Comparison of ENCODE assay signal across 9 cellular contexts in the genomic region with DNA sequence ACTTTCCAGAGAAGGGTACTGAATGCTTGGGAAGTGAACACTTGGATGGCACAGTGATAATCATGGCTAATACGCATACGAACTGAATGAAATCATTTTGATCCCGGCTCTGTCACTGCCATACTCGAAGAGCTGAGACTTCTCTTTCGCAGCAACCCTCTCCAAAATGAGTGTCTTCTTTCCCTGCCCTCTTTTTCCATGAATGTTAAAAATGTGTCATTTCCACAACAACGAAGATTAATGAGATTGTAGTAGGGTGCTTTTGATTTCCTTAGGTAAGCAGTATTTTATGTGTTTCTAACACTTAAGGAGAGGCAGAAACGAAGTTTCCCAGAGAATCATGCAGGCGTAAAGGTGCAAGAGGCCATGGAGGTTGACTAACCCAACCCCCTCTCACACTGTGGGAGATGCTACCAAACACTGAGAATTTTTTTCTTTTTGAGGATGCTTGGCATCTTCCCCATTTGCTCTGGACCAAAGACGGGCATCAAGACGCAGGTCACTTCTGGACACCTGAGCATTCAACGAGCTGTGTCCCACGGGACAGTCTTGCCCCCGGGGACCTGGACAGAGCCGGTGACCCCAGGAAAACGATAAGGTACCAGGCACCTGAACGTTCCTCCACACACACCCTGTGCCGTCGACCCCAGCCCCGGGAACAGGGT. TPM values are rescaled to one million over a fixed set of nuclear protein-coding genes. Genes with fewer than 3 reads are reported as not detected.
A peak's percentile ranks its signal among the peaks of the same experiment; 100 is the strongest.
DNase-seq lines count a peak whose midpoint lies in the region; ATAC-seq and TF ChIP-seq lines count a peak whose summit lies in the region.
"Had no signal": no experiment of that assay in that cellular context is flagged by ENCODE, and none has a peak within 500 bp of the region (broad histone marks: within the 10 kb centered on the region; RNA-seq: fewer than 3 reads in every experiment).

No MANE protein-coding gene starts in this region.

- peak overlapping the region; percentile 93 for H3K9ac ChIP-seq in trophoblast cell (ENCODE audit: low read length)

- H3K4me3 ChIP-seq in Caco-2 (ENCODE audit: low read depth, low read length) (peak overlapping the region; percentile 76), HAP-1 (peak overlapping the region; percentile 62), trophoblast cell (ENCODE audit: low read depth, low read length) (peak overlapping the region; percentile 93)

- H3K18ac ChIP-seq in trophoblast cell (ENCODE audit: low read length) = peak overlapping the region; percentile 84

- peak overlapping the region; percentile 28 for H4K12ac ChIP-seq in trophoblast cell (ENCODE audit: low read depth, low read length)

- peaks cover 9% of the 10 kb centered on the region for H3K79me1 ChIP-seq in trophoblast cell (ENCODE audit: low read length)

- no TSS peak for BruUV-seq in Caco-2 (replicated peaks; lab: Mats Ljungman, UMichigan)

- H2BK12ac ChIP-seq in trophoblast cell (ENCODE audit: low read length) = no peak overlapping the region

- peaks cover 5% of the 10 kb centered on the region; the same call in 1 of the 2 replicates for H3K4me1 ChIP-seq in Caco-2
- peaks cover 7% of the 10 kb centered on the region for H3K4me1 ChIP-seq in HAP-1
- peaks cover 0 to 2% of the 10 kb centered on the region in 2 experiments for H3K4me1 ChIP-seq in trophoblast cell (ENCODE audit: control insufficient read depth in 1 of 2, insufficient read depth in 2 of 2, low read length in 2 of 2)

- H3K14ac ChIP-seq in trophoblast cell (ENCODE audit: low read length) = peak overlapping the region; percentile 90

- H2AFZ ChIP-seq in trophoblast cell (ENCODE audit: insufficient read depth, low read length, poor library complexity) = peak overlapping the region; percentile 80

- peak overlapping the region; percentile 74 for H3K4me2 ChIP-seq in trophoblast cell (ENCODE audit: low read length)

- H3K4me1 Mint-ChIP-seq in Caco-2 (ENCODE audit: low read depth, unreplicated experiment) = peaks cover 5% of the 10 kb centered on the region

- H3K4ac ChIP-seq in trophoblast cell (ENCODE audit: low read depth, low read length) = peak overlapping the region; percentile 73

- H3K27me3 Mint-ChIP-seq in Caco-2 (ENCODE audit: insufficient read depth, unreplicated experiment) = no peaks in the 10 kb centered on the region

- in situ Hi-C loops in HAP-1 (cut with MboI; ENCODE audit: low sequenced_read_pairs) = no loop called here

- no peak for ATAC-seq in HG03097 (IDR thresholded peaks at IDR 0.05; ENCODE audit: low FRiP score, unreplicated experiment)

- peak overlapping the region; percentile 84 for H3K4me3 Mint-ChIP-seq in Caco-2 (ENCODE audit: unreplicated experiment)

- no peak overlapping the region for H3K27ac Mint-ChIP-seq in Caco-2 (ENCODE audit: unreplicated experiment)

- peak overlapping the region; percentile 95 for H4K8ac ChIP-seq in trophoblast cell (ENCODE audit: low read depth, low read length)

- peaks cover 5% of the 10 kb centered on the region for H3K79me2 ChIP-seq in trophoblast cell (ENCODE audit: control insufficient read depth, insufficient read depth, low read length, poor library complexity)

- H3K27me3 ChIP-seq in Caco-2 (replicated peaks; ENCODE audit: control insufficient read depth, insufficient read depth, low read length) (no peaks in the 10 kb centered on the region), HAP-1 (ENCODE audit: low read depth) (no peaks in the 10 kb centered on the region), trophoblast cell (ENCODE audit: insufficient read depth, low read length) (no peaks in the 10 kb centered on the region)

- peak overlapping the region; percentile 86 for H2BK5ac ChIP-seq in trophoblast cell (ENCODE audit: low read depth, low read length, poor library complexity)

- H2AK5ac ChIP-seq in trophoblast cell (ENCODE audit: low read length) = no peak overlapping the region

- peak overlapping the region; percentile 53 for H4K91ac ChIP-seq in trophoblast cell (ENCODE audit: low read depth, low read length)

- no peak overlapping the region for H2BK120ac ChIP-seq in trophoblast cell (ENCODE audit: insufficient read depth, low read length, poor library complexity)

- intact Hi-C loops in Caco-2 (cut with micrococcal nuclease; ENCODE audit: unreplicated experiment) = no loop called here

- H3K36me3 ChIP-seq in Caco-2 (ENCODE audit: control insufficient read depth, insufficient read depth, low read length) (no peaks in the 10 kb centered on the region), HAP-1 (replicated peaks) (no peaks in the 10 kb centered on the region; the same call in 1 of the 2 replicates), trophoblast cell (ENCODE audit: control insufficient read depth in 1 of 2, insufficient read depth in 2 of 2, low read length in 2 of 2) (peaks cover 0 to 2% of the 10 kb centered on the region in 2 experiments)

- DNase-seq in Caco-2 = no peak
- no peak for DNase-seq in HAP-1 (ENCODE audit: low spot score in 2 of 2)
- peak; percentile 19 for DNase-seq in SW480 (ENCODE audit: low spot score)
- peak; percentile 11 for DNase-seq in fibroblast of peridontal ligament (ENCODE audit: extremely low read depth)
- peak in 1 of 2 donors; percentile 20 for DNase-seq in trophoblast cell
- DNase-seq in NCI-H2081 treated with DMSO at 0.1 percent for 48 hours (lab: John Stamatoyannopoulos, UW) = no peak
- no peak for DNase-seq in UCSD-AML1 (lab: John Stamatoyannopoulos, UW; ENCODE audit: unreplicated experiment)

- H3K27ac ChIP-seq in trophoblast cell (ENCODE audit: low read depth, low read length) = peak overlapping the region; percentile 88

- CTCF ChIA-PET in Caco-2 (lab: Charles Lee) = no interaction called here

- WGBS in trophoblast cell (ENCODE audit: extremely low coverage, insufficient coverage, insufficient read length) = no CpG with 5 or more reads among the region's 19 CpGs

- H3K9me3 ChIP-seq in Caco-2 = no peaks in the 10 kb centered on the region
- H3K9me3 ChIP-seq in HAP-1 = no peaks in the 10 kb centered on the region
- no peaks in the 10 kb centered on the region for H3K9me3 ChIP-seq in trophoblast cell (ENCODE audit: insufficient read depth, low read depth, low read length)

- no peak for TF ChIP-seq CTCF in Caco-2 (IDR thresholded peaks at IDR 0.05; ENCODE audit: insufficient read depth in 1 of 2, low read depth in 1 of 2, low read length in 1 of 2, severe bottlenecking in 1 of 2, unreplicated experiment in 1 of 2)

- H3K9me3 Mint-ChIP-seq in Caco-2 (ENCODE audit: unreplicated experiment) = no peaks in the 10 kb centered on the region

- H3K36me3 Mint-ChIP-seq in Caco-2 (ENCODE audit: insufficient read depth, unreplicated experiment) = no peaks in the 10 kb centered on the region

- POLR2A ChIA-PET in Caco-2 (lab: Charles Lee) = interaction anchor here (0.6 kb wide), 1 partner anchor 208 kb away, joined by 3 read pairs; no protein-coding TSS in a partner anchor

- H3K23ac ChIP-seq in trophoblast cell (ENCODE audit: low read length) = no peak overlapping the region

RNA-seq across cellular contexts. Expression of a gene that starts 0.8 kb away (rescaled TPM):
- 12.7 and 13.9 TPM in 2 replicates for total RNA-seq in Caco-2 (2022)
- 22.2 and 23.0 TPM in 2 replicates for polyA plus RNA-seq in trophoblast cell (2013)

RNA-seq across cellular contexts. Expression of a gene that starts 18.6 kb away (rescaled TPM):
- not detected in 2 replicates for total RNA-seq in Caco-2 (2022)
- polyA plus RNA-seq in trophoblast cell (2013) = not detected in 2 replicates
- total RNA-seq: T-helper 2 cell treated with Interferon-gamma antibody and Interleukin-4, amounts not matched to agents 100 ng/mL and 5 ng/mL, for 36 hours had no signal

Comparison
In these comparisons a context has a peak if more than half of its experiments do, and no peak if none do; other contexts are left out.
1. DNase-seq: peak in SW480 (single experiment) and fibroblast of peridontal ligament (single experiment); none in Caco-2 (0 of 2), HAP-1 (0 of 2), NCI-H2081 treated with DMSO at 0.1 percent for 48 hours (single experiment) and UCSD-AML1 (single experiment).
2. Peak in every context shown above with its lines, with median percentiles within 50 percentile points of each other: H3K4me3 ChIP-seq.